37 cellular contexts compared by ENCODE assay signal in genomic region chr3:120875507-120875906, GRCh38. TPM values are rescaled to one million over a fixed set of nuclear protein-coding genes. Genes with fewer than 3 reads are reported as not detected.
"Had no signal": no experiment of that assay in that cellular context is flagged by ENCODE, and none has a peak within 500 bp of the region (broad histone marks: within the 10 kb centered on the region; RNA-seq: fewer than 3 reads in every experiment).

No MANE protein-coding gene starts in this region.

- H3K4me1 Mint-ChIP-seq: activated CD4-positive, alpha-beta T cell treated with anti-CD3 and anti-CD28 coated beads for 36 hours; activated CD4-positive, alpha-beta T cell treated with anti-CD3 and anti-CD28 coated beads, Interleukin-2, amount 10 ng/mL, durations not matched to agents 24 days and 14 days; activated naive CD8-positive, alpha-beta T cell treated with anti-CD3 and anti-CD28 coated beads for 36 hours; activated T-helper 17 cell treated with anti-CD3 and anti-CD28 coated beads, Interleukin-2, amount 50 U/mL, for 72 hours had no signal

- H3K4me3 ChIP-seq: adrenal gland, body of pancreas had no signal

- H3K9me3 ChIP-seq: adrenal gland, body of pancreas had no signal

- H3K27me3 ChIP-seq: adrenal gland, body of pancreas, brain microvascular endothelial cell had no signal

- H3K27me3 Mint-ChIP-seq: activated CD4-positive, alpha-beta T cell treated with anti-CD3 and anti-CD28 coated beads, Interleukin-2, amount 10 ng/mL, durations not matched to agents 24 days and 14 days had no signal

- H3K4me1 ChIP-seq: adrenal gland, body of pancreas had no signal

- H3K27ac Mint-ChIP-seq: activated CD4-positive, alpha-beta memory T cell treated with anti-CD3 and anti-CD28 coated beads for 36 hours; activated CD4-positive, alpha-beta T cell treated with anti-CD3 and anti-CD28 coated beads for 36 hours; activated CD4-positive, alpha-beta T cell treated with anti-CD3 and anti-CD28 coated beads, Interleukin-2, amount 10 ng/mL, durations not matched to agents 24 days and 14 days; activated CD8-positive, alpha-beta T cell treated with anti-CD3 and anti-CD28 coated beads for 36 hours; activated naive CD4-positive, alpha-beta T cell treated with anti-CD3 and anti-CD28 coated beads for 36 hours; activated naive CD4-positive, alpha-beta T cell treated with anti-CD3 and anti-CD28 coated beads, Interleukin-2, amount 50 U/mL, for 72 hours; activated naive CD8-positive, alpha-beta T cell treated with anti-CD3 and anti-CD28 coated beads for 36 hours; activated T-cell treated with anti-CD3 and anti-CD28 coated beads, Interleukin-2, amount 50 U/mL, for 72 hours; activated T-helper 1 cell treated with anti-CD3 and anti-CD28 coated beads, Interleukin-12 subunit alpha, Interleukin-12 subunit beta, Interleukin-2, Interleukin-4 antibody, amounts not matched to agents 30 ng/mL and 10 ng/mL and 1 ng/mL, durations not matched to agents 14 hours and 24 hours and 36 hours; activated T-helper 17 cell treated with anti-CD3 and anti-CD28 coated beads, Interleukin-2, amount 50 U/mL, for 72 hours; T-helper 1 cell treated with Interleukin-12 subunit alpha and Interleukin-12 subunit beta and Interleukin-4 antibody, amounts not matched to agents 30 μg/mL and 1 μg/mL, for 36 hours; T-helper 2 cell treated with Interferon-gamma antibody and Interleukin-4, amounts not matched to agents 5 μg/mL and 100 μg/mL, for 36 hours had no signal

- H3K9me3 Mint-ChIP-seq: activated CD4-positive, alpha-beta memory T cell treated with anti-CD3 and anti-CD28 coated beads for 36 hours; activated CD4-positive, alpha-beta T cell treated with anti-CD3 and anti-CD28 coated beads, Interleukin-2, amount 10 ng/mL, durations not matched to agents 24 days and 14 days; activated CD8-positive, alpha-beta T cell treated with anti-CD3 and anti-CD28 coated beads for 36 hours; activated naive CD4-positive, alpha-beta T cell treated with anti-CD3 and anti-CD28 coated beads for 36 hours; activated naive CD4-positive, alpha-beta T cell treated with anti-CD3 and anti-CD28 coated beads, Interleukin-2, amount 50 U/mL, for 72 hours; activated naive CD8-positive, alpha-beta T cell treated with anti-CD3 and anti-CD28 coated beads for 36 hours; activated T-cell treated with anti-CD3 and anti-CD28 coated beads, Interleukin-2, amount 50 U/mL, for 4 hours; activated T-cell treated with anti-CD3 and anti-CD28 coated beads, Interleukin-2, amount 50 U/mL, for 72 hours; activated T-helper 1 cell treated with anti-CD3 and anti-CD28 coated beads, Interleukin-12 subunit alpha, Interleukin-12 subunit beta, Interleukin-2, Interleukin-4 antibody, amounts not matched to agents 30 ng/mL and 10 ng/mL and 1 ng/mL, durations not matched to agents 14 hours and 24 hours and 36 hours; activated T-helper 17 cell treated with anti-CD3 and anti-CD28 coated beads, Interleukin-2, amount 50 U/mL, for 72 hours; T-helper 1 cell treated with Interleukin-12 subunit alpha and Interleukin-12 subunit beta and Interleukin-4 antibody, amounts not matched to agents 30 μg/mL and 1 μg/mL, for 36 hours; T-helper 2 cell treated with Interferon-gamma antibody and Interleukin-4, amounts not matched to agents 5 μg/mL and 100 μg/mL, for 36 hours had no signal

- H3K36me3 ChIP-seq: adrenal gland, brain microvascular endothelial cell had no signal

- H3K36me3 Mint-ChIP-seq: activated CD4-positive, alpha-beta memory T cell treated with anti-CD3 and anti-CD28 coated beads for 36 hours; activated naive CD4-positive, alpha-beta T cell treated with anti-CD3 and anti-CD28 coated beads, Interleukin-2, amount 50 U/mL, for 72 hours; activated naive CD8-positive, alpha-beta T cell treated with anti-CD3 and anti-CD28 coated beads for 36 hours had no signal

- DNase-seq: activated CD4-positive, alpha-beta memory T cell treated with anti-CD3 and anti-CD28 coated beads for 36 hours; activated CD4-positive, alpha-beta T cell treated with anti-CD3 and anti-CD28 coated beads for 1 hour; activated CD4-positive, alpha-beta T cell treated with anti-CD3 and anti-CD28 coated beads for 36 hours; activated CD4-positive, alpha-beta T cell treated with anti-CD3 and anti-CD28 coated beads, Interleukin-2, amount 10 ng/mL, durations not matched to agents 24 days and 14 days; activated CD4-positive, alpha-beta T cell treated with anti-CD3 and anti-CD28 coated beads, Interleukin-2, amount 50 U/mL, for 1 hour; activated CD4-positive, alpha-beta T cell treated with anti-CD3 and anti-CD28 coated beads, Interleukin-2, amount 50 U/mL, for 4 hours; activated CD4-positive, CD25-positive, alpha-beta regulatory T cell; activated CD8-positive, alpha-beta memory T cell treated with anti-CD3 and anti-CD28 coated beads, Interleukin-2, amount 50 U/mL, for 4 hours; activated CD8-positive, alpha-beta T cell treated with anti-CD3 and anti-CD28 coated beads for 36 hours; activated effector memory CD4-positive, alpha-beta T cell treated with anti-CD3 and anti-CD28 coated beads, Interleukin-2, amount 50 U/mL, for 16 hours; activated gamma-delta T cell treated with Interleukin-2 at 50 U/mL for 16 hours; activated naive CD4-positive, alpha-beta T cell; activated naive CD4-positive, alpha-beta T cell treated with anti-CD3 and anti-CD28 coated beads for 36 hours; activated naive CD4-positive, alpha-beta T cell treated with anti-CD3 and anti-CD28 coated beads, Interleukin-2, amount 50 U/mL, for 16 hours; activated naive CD8-positive, alpha-beta T cell treated with anti-CD3 and anti-CD28 coated beads for 36 hours; activated T-cell treated with anti-CD3 and anti-CD28 coated beads for 4 hours; activated T-cell treated with anti-CD3 and anti-CD28 coated beads, Interleukin-2, amount 50 U/mL, for 1 hour; activated T-cell treated with anti-CD3 and anti-CD28 coated beads, Interleukin-2, amount 50 U/mL, for 4 hours; activated T-cell treated with anti-CD3 and anti-CD28 coated beads, Interleukin-2, amount 50 U/mL, for 72 hours; adrenal gland; amniotic stem cell; aorta; body of pancreas; brain microvascular endothelial cell; central memory CD4-positive, alpha-beta T cell; T-helper 1 cell; T-helper 2 cell; T-helper 9 cell had no signal

- H3K4me3 Mint-ChIP-seq: activated CD4-positive, alpha-beta memory T cell treated with anti-CD3 and anti-CD28 coated beads for 36 hours; activated CD4-positive, alpha-beta T cell treated with anti-CD3 and anti-CD28 coated beads for 36 hours; activated CD4-positive, alpha-beta T cell treated with anti-CD3 and anti-CD28 coated beads, Interleukin-2, amount 10 ng/mL, durations not matched to agents 24 days and 14 days; activated CD8-positive, alpha-beta T cell treated with anti-CD3 and anti-CD28 coated beads for 36 hours; activated naive CD4-positive, alpha-beta T cell treated with anti-CD3 and anti-CD28 coated beads for 36 hours; activated naive CD8-positive, alpha-beta T cell treated with anti-CD3 and anti-CD28 coated beads for 36 hours; activated T-cell treated with anti-CD3 and anti-CD28 coated beads, Interleukin-2, amount 50 U/mL, for 4 hours; activated T-cell treated with anti-CD3 and anti-CD28 coated beads, Interleukin-2, amount 50 U/mL, for 72 hours; activated T-helper 1 cell treated with anti-CD3 and anti-CD28 coated beads, Interleukin-12 subunit alpha, Interleukin-12 subunit beta, Interleukin-2, Interleukin-4 antibody, amounts not matched to agents 30 ng/mL and 10 ng/mL and 1 ng/mL, durations not matched to agents 14 hours and 24 hours and 36 hours; activated T-helper 17 cell treated with anti-CD3 and anti-CD28 coated beads, Interleukin-2, amount 50 U/mL, for 72 hours; T-helper 1 cell treated with Interleukin-12 subunit alpha and Interleukin-12 subunit beta and Interleukin-4 antibody, amounts not matched to agents 30 μg/mL and 1 μg/mL, for 36 hours; T-helper 2 cell treated with Interferon-gamma antibody and Interleukin-4, amounts not matched to agents 5 μg/mL and 100 μg/mL, for 36 hours had no signal

- H3K27ac ChIP-seq: adrenal gland, body of pancreas, brain microvascular endothelial cell, VCaP had no signal

RNA-seq across cellular contexts. Expression of gene STXBP5L, which starts 32.5 kb away (rescaled TPM):
- total RNA-seq: activated CD4-positive, alpha-beta memory T cell treated with anti-CD3 and anti-CD28 coated beads for 36 hours; activated CD4-positive, alpha-beta T cell treated with anti-CD3 and anti-CD28 coated beads for 36 hours; activated CD4-positive, alpha-beta T cell treated with anti-CD3 and anti-CD28 coated beads, Interleukin-2, amount 10 ng/mL, durations not matched to agents 24 days and 14 days; activated CD8-positive, alpha-beta memory T cell treated with anti-CD3 and anti-CD28 coated beads for 36 hours; activated CD8-positive, alpha-beta T cell treated with anti-CD3 and anti-CD28 coated beads for 36 hours; activated naive CD4-positive, alpha-beta T cell treated with anti-CD3 and anti-CD28 coated beads for 36 hours; activated naive CD4-positive, alpha-beta T cell treated with anti-CD3 and anti-CD28 coated beads, Interleukin-2, amount 50 U/mL, for 72 hours; activated naive CD8-positive, alpha-beta T cell treated with anti-CD3 and anti-CD28 coated beads for 36 hours; activated T-cell treated with anti-CD3 and anti-CD28 coated beads, Interleukin-2, amount 50 U/mL, for 4 hours; activated T-cell treated with anti-CD3 and anti-CD28 coated beads, Interleukin-2, amount 50 U/mL, for 72 hours; activated T-helper 1 cell treated with anti-CD3 and anti-CD28 coated beads, Interleukin-12 subunit alpha, Interleukin-12 subunit beta, Interleukin-2, Interleukin-4 antibody, amounts not matched to agents 30 ng/mL and 10 ng/mL and 1 ng/mL, durations not matched to agents 14 hours and 24 hours and 36 hours; activated T-helper 17 cell treated with anti-CD3 and anti-CD28 coated beads, Interleukin-2, amount 50 U/mL, for 72 hours; bronchial epithelial cell; cardiac septum had no signal
